15 cellular contexts compared by ENCODE assay signal in genomic region chr20:62888406-62888805, GRCh38.
"Had no signal": no experiment of that assay in that cellular context is flagged by ENCODE, and none has a peak within 500 bp of the region (broad histone marks: within the 10 kb centered on the region; RNA-seq: fewer than 3 reads in every experiment).

No MANE protein-coding gene starts in this region.

- H3K27ac ChIP-seq: psoas muscle, right lobe of liver had no signal

- H3K4me1 ChIP-seq: psoas muscle had no signal

- H3K9me3 Mint-ChIP-seq: activated CD4-positive, alpha-beta T cell treated with anti-CD3 and anti-CD28 coated beads, Interleukin-2, amount 10 ng/mL, durations not matched to agents 24 days and 14 days; activated T-helper 1 cell treated with anti-CD3 and anti-CD28 coated beads, Interleukin-12 subunit alpha, Interleukin-12 subunit beta, Interleukin-2, Interleukin-4 antibody, amounts not matched to agents 30 ng/mL and 10 ng/mL and 1 ng/mL, durations not matched to agents 14 hours and 24 hours and 36 hours; endodermal cell; nephron progenitor cell; stimulated activated naive CD8-positive, alpha-beta T cell treated with anti-CD3 and anti-CD28 coated beads, Interleukin-15, Interleukin-2, amounts not matched to agents 100 ng/mL and 50 ng/mL, for 24 hours; type B pancreatic cell had no signal

- H3K79me2 ChIP-seq: hepatocyte had no signal

- H3K27me3 Mint-ChIP-seq: activated CD4-positive, alpha-beta T cell treated with anti-CD3 and anti-CD28 coated beads, Interleukin-2, amount 10 ng/mL, durations not matched to agents 24 days and 14 days; stimulated activated naive CD8-positive, alpha-beta T cell treated with anti-CD3 and anti-CD28 coated beads, Interleukin-15, Interleukin-2, amounts not matched to agents 100 ng/mL and 50 ng/mL, for 24 hours; type B pancreatic cell had no signal

- H3K27ac Mint-ChIP-seq: activated CD4-positive, alpha-beta T cell treated with anti-CD3 and anti-CD28 coated beads, Interleukin-2, amount 10 ng/mL, durations not matched to agents 24 days and 14 days; activated T-helper 1 cell treated with anti-CD3 and anti-CD28 coated beads, Interleukin-12 subunit alpha, Interleukin-12 subunit beta, Interleukin-2, Interleukin-4 antibody, amounts not matched to agents 30 ng/mL and 10 ng/mL and 1 ng/mL, durations not matched to agents 14 hours and 24 hours and 36 hours; endodermal cell; stimulated activated naive CD8-positive, alpha-beta T cell treated with anti-CD3 and anti-CD28 coated beads, Interleukin-15, Interleukin-2, amounts not matched to agents 100 ng/mL and 50 ng/mL, for 24 hours; type B pancreatic cell had no signal

- DNase-seq: activated CD4-positive, alpha-beta T cell treated with anti-CD3 and anti-CD28 coated beads, Interleukin-2, amount 10 ng/mL, durations not matched to agents 24 days and 14 days; activated CD4-positive, CD25-positive, alpha-beta regulatory T cell; activated CD8-positive, alpha-beta memory T cell treated with anti-CD3 and anti-CD28 coated beads, Interleukin-2, amount 50 U/mL, for 48 hours; aorta; endodermal cell; islet precursor cell; nephron progenitor cell; SW 1271 had no signal

- H3K4me3 ChIP-seq: hepatocyte, psoas muscle, right lobe of liver had no signal

- FAIRE-seq: bronchial epithelial cell had no signal

- H3K4me2 ChIP-seq: hepatocyte had no signal

- H3K4me1 Mint-ChIP-seq: endodermal cell had no signal

- H3K27me3 ChIP-seq: hepatocyte, right lobe of liver had no signal

- H3K4me3 Mint-ChIP-seq: activated CD4-positive, alpha-beta T cell treated with anti-CD3 and anti-CD28 coated beads, Interleukin-2, amount 10 ng/mL, durations not matched to agents 24 days and 14 days; activated T-helper 1 cell treated with anti-CD3 and anti-CD28 coated beads, Interleukin-12 subunit alpha, Interleukin-12 subunit beta, Interleukin-2, Interleukin-4 antibody, amounts not matched to agents 30 ng/mL and 10 ng/mL and 1 ng/mL, durations not matched to agents 14 hours and 24 hours and 36 hours; endodermal cell; nephron progenitor cell; stimulated activated naive CD8-positive, alpha-beta T cell treated with anti-CD3 and anti-CD28 coated beads, Interleukin-15, Interleukin-2, amounts not matched to agents 100 ng/mL and 50 ng/mL, for 24 hours; type B pancreatic cell had no signal

- H2AFZ ChIP-seq: hepatocyte had no signal

- H3K9me3 ChIP-seq: psoas muscle, right lobe of liver had no signal
